10 cellular contexts compared by ENCODE assay signal in genomic region chr20:35702051-35702823, GRCh38. TPM values are rescaled to one million over a fixed set of nuclear protein-coding genes. Genes with fewer than 3 reads are reported as not detected.
DNase-seq lines count a peak whose midpoint lies in the region; ATAC-seq and TF ChIP-seq lines count a peak whose summit lies in the region.
"Had no signal": no experiment of that assay in that cellular context is flagged by ENCODE, and none has a peak within 500 bp of the region (broad histone marks: within the 10 kb centered on the region; RNA-seq: fewer than 3 reads in every experiment).

No MANE protein-coding gene starts in this region.

- peak; percentile 70 for DNase-seq in AG08395 (ENCODE audit: low spot score)
- no peak for DNase-seq in activated CD8-positive, alpha-beta T cell treated with anti-CD3 and anti-CD28 coated beads for 36 hours
- DNase-seq in kidney tubule cell (ENCODE audit: low spot score): peak; percentile 9
- DNase-seq in SKM-1 treated with dmso at 0.1 percent for 144 hours (lab: John Stamatoyannopoulos, UW; ENCODE audit: unreplicated experiment): no peak
- DNase-seq in NOMO-1 treated with dmso at 0.1 percent for 144 hours (lab: John Stamatoyannopoulos, UW; ENCODE audit: unreplicated experiment): no peak
- no peak for DNase-seq in thyroid gland
- DNase-seq: cerebellar nuclear complex, DMS79 had no signal

- TF ChIP-seq CTCF in activated CD8-positive, alpha-beta T cell treated with anti-CD3 and anti-CD28 coated beads for 36 hours (IDR thresholded peaks at IDR 0.05): no peak
- TF ChIP-seq CTCF in thyroid gland (IDR thresholded peaks at IDR 0.05): no peak

- TF ChIP-seq POLR2A in GM18951 (IDR thresholded peaks at IDR 0.05; ENCODE audit: extremely low read depth, insufficient read depth, insufficient read length) (peak; percentile 6), thyroid gland (IDR thresholded peaks at IDR 0.05) (no peak)

- H3K4me3 ChIP-seq in thyroid gland (replicated peaks in 1 of 3): no peak overlapping the region

- H3K27ac ChIP-seq in thyroid gland: no peak overlapping the region

- H3K4me3 Mint-ChIP-seq in activated CD8-positive, alpha-beta T cell treated with anti-CD3 and anti-CD28 coated beads for 36 hours: no peak overlapping the region

- 82 to 86% methylated on average over 12 of the region's 12 CpGs for WGBS in thyroid gland, 2 donors

- in situ Hi-C loops in GM18951 (cut with MboI; ENCODE audit: low sequenced_read_pairs, unreplicated experiment): no loop called here

- no peaks in the 10 kb centered on the region for H3K27me3 ChIP-seq in thyroid gland

- no peaks in the 10 kb centered on the region for H3K9me3 Mint-ChIP-seq in activated CD8-positive, alpha-beta T cell treated with anti-CD3 and anti-CD28 coated beads for 36 hours

- intact Hi-C loops in activated CD8-positive, alpha-beta T cell treated with anti-CD3 and anti-CD28 coated beads for 36 hours (cut with micrococcal nuclease): no loop called here
- intact Hi-C loops in thyroid gland (cut with DNase I): loop anchor here (10.0 kb wide), 1 partner anchor 237 kb away; no protein-coding TSS in a partner anchor

- H3K4me1 ChIP-seq in thyroid gland: peaks cover 4 to 19% of the 10 kb centered on the region in 2 donors

- H3K27ac Mint-ChIP-seq in activated CD8-positive, alpha-beta T cell treated with anti-CD3 and anti-CD28 coated beads for 36 hours: peak overlapping the region; percentile 60

- H3K4me1 Mint-ChIP-seq in activated CD8-positive, alpha-beta T cell treated with anti-CD3 and anti-CD28 coated beads for 36 hours (ENCODE audit: low read depth): peaks cover 34% of the 10 kb centered on the region

- H3K9me3 ChIP-seq in thyroid gland: no peaks in the 10 kb centered on the region

- peaks cover 48 to 57% of the 10 kb centered on the region in 2 donors for H3K36me3 ChIP-seq in thyroid gland

- H3K36me3 Mint-ChIP-seq in activated CD8-positive, alpha-beta T cell treated with anti-CD3 and anti-CD28 coated beads for 36 hours (ENCODE audit: low read depth): peaks cover 70% of the 10 kb centered on the region

- ATAC-seq in activated CD8-positive, alpha-beta T cell treated with anti-CD3 and anti-CD28 coated beads for 36 hours: no peak
- no peak for ATAC-seq in HG03460 (IDR thresholded peaks at IDR 0.05; ENCODE audit: unreplicated experiment)

- CTCF ChIA-PET in activated CD8-positive, alpha-beta T cell treated with anti-CD3 and anti-CD28 coated beads for 36 hours (lab: Charles Lee): interaction anchor here (0.7 to 2.8 kb wide), 2 partner anchors 22 to 38 kb away, joined by 4 to 6 read pairs; no protein-coding TSS in a partner anchor

- H3K27me3 Mint-ChIP-seq in activated CD8-positive, alpha-beta T cell treated with anti-CD3 and anti-CD28 coated beads for 36 hours: no peaks in the 10 kb centered on the region

- POLR2A ChIA-PET in activated CD8-positive, alpha-beta T cell treated with anti-CD3 and anti-CD28 coated beads for 36 hours (lab: Charles Lee): interaction anchor here (0.7 to 35.7 kb wide), 8 partner anchors 13 to 248 kb away, joined by 3 to 1214 read pairs (median 3); partner anchors contain the start of genes CPNE1, RBM12, RBM39 and SPAG4

RNA-seq across cellular contexts. Expression of gene ROMO1, which starts 3.0 kb away (rescaled TPM):
- total RNA-seq in activated CD8-positive, alpha-beta T cell treated with anti-CD3 and anti-CD28 coated beads for 36 hours: 100 to 1,000 TPM; 146 to 148 TPM
- total RNA-seq in thyroid gland: 100 to 1,000 TPM in 3 of 4 donors, 10 to 100 TPM in 1; 64.7 to 402 (median 229) TPM

RNA-seq across cellular contexts. Expression of gene NFS1, which starts 3.1 kb away (rescaled TPM):
- 10 to 100 TPM; 39.7 to 40.8 TPM for total RNA-seq in activated CD8-positive, alpha-beta T cell treated with anti-CD3 and anti-CD28 coated beads for 36 hours
- 10 to 100 TPM; 21.1 to 45.5 (median 36.3) TPM for total RNA-seq in thyroid gland

RNA-seq across cellular contexts. Expression of gene CPNE1, which starts 37.5 kb away (rescaled TPM):
- total RNA-seq in activated CD8-positive, alpha-beta T cell treated with anti-CD3 and anti-CD28 coated beads for 36 hours: 100 to 1,000 TPM; 308 to 324 TPM
- 100 to 1,000 TPM in 3 of 4 donors, 10 to 100 TPM in 1; 80.6 to 166 (median 131) TPM for total RNA-seq in thyroid gland

RNA-seq across cellular contexts. Expression of gene RBM12, which starts 37.5 kb away (rescaled TPM):
- 100 to 1,000 TPM; 111 to 114 TPM for total RNA-seq in activated CD8-positive, alpha-beta T cell treated with anti-CD3 and anti-CD28 coated beads for 36 hours
- total RNA-seq in thyroid gland: 10 to 100 TPM; 30.5 to 44.9 (median 35.7) TPM

RNA-seq across cellular contexts. Expression of gene RBM39, which starts 39.8 kb away (rescaled TPM):
- 100 to 1,000 TPM; 317 to 321 TPM for total RNA-seq in activated CD8-positive, alpha-beta T cell treated with anti-CD3 and anti-CD28 coated beads for 36 hours
- 100 to 1,000 TPM; 315 to 475 (median 368) TPM for total RNA-seq in thyroid gland

Comparison
In these comparisons a context has a peak if more than half of its experiments do, and no peak if none do; other contexts are left out.
1. DNase-seq: peak in AG08395 (single experiment) and kidney tubule cell (single experiment); none in activated CD8-positive, alpha-beta T cell treated with anti-CD3 and anti-CD28 coated beads for 36 hours (single experiment), SKM-1 treated with dmso at 0.1 percent for 144 hours (single experiment), NOMO-1 treated with dmso at 0.1 percent for 144 hours (single experiment) and thyroid gland (0 of 2).